25 cellular contexts compared by ENCODE assay signal in genomic region chr3:138888569-138888968, GRCh38. TPM values are rescaled to one million over a fixed set of nuclear protein-coding genes. Genes with fewer than 3 reads are reported as not detected.
DNase-seq lines count a peak whose midpoint lies in the region; ATAC-seq and TF ChIP-seq lines count a peak whose summit lies in the region.
"Had no signal": no experiment of that assay in that cellular context is flagged by ENCODE, and none has a peak within 500 bp of the region (broad histone marks: within the 10 kb centered on the region; RNA-seq: fewer than 3 reads in every experiment).

No MANE protein-coding gene starts in this region.

- no peak overlapping the region for H3K9ac ChIP-seq in PC-3 (ENCODE audit: low read length)

- H3K9me3 Mint-ChIP-seq in neural crest cell = no peaks in the 10 kb centered on the region
- H3K9me3 Mint-ChIP-seq: activated CD8-positive, alpha-beta T cell treated with anti-CD3 and anti-CD28 coated beads for 36 hours; CD8-positive, alpha-beta T cell; H9; mesothelial cell of epicardium; naive thymus-derived CD8-positive, alpha-beta T cell; T-cell had no signal

- H3K4me1 ChIP-seq in PC-9 (replicated peaks; ENCODE audit: insufficient read depth) (no peaks in the 10 kb centered on the region), PC-3 (ENCODE audit: insufficient read depth, low read length) (peaks cover 6% of the 10 kb centered on the region)

- H3K4me3 ChIP-seq in PC-9 = no peak overlapping the region
- no peak overlapping the region for H3K4me3 ChIP-seq in PC-3 (ENCODE audit: low read length)
- H3K4me3 ChIP-seq: cardiac muscle cell, ovary, smooth muscle cell had no signal

- H3K9me3 ChIP-seq in PC-9 (ENCODE audit: insufficient read depth, low read depth) (no peaks in the 10 kb centered on the region), PC-3 (ENCODE audit: low read length) (no peaks in the 10 kb centered on the region)
- H3K9me3 ChIP-seq: ovary had no signal

- intact Hi-C loops in PC-9 (cut with micrococcal nuclease; ENCODE audit: unreplicated experiment) (no loop called here), left ventricle myocardium superior (cut with micrococcal nuclease) (no loop called here), PC-3 (cut with micrococcal nuclease) (no loop called here)

- H3K27ac ChIP-seq in PC-9 = no peak overlapping the region
- no peak overlapping the region for H3K27ac ChIP-seq in PC-3 (ENCODE audit: low read length)
- H3K27ac ChIP-seq: cardiac muscle cell, ovary had no signal

- POLR2A ChIA-PET in PC-9 (lab: Charles Lee; ENCODE audit: unreplicated experiment) = no interaction called here
- POLR2A ChIA-PET in PC-3 (lab: Charles Lee; ENCODE audit: unreplicated experiment) = no interaction called here

- H3K36me3 ChIP-seq in PC-9 (ENCODE audit: low read depth) (no peaks in the 10 kb centered on the region), PC-3 (ENCODE audit: low read depth, low read length) (no peaks in the 10 kb centered on the region)
- H3K36me3 ChIP-seq: cardiac muscle cell, ovary had no signal

- ATAC-seq in GM18858 (IDR thresholded peaks at IDR 0.05; ENCODE audit: unreplicated experiment) (peak; percentile 46), left ventricle myocardium superior (no peak), PC-3 (no peak)
- ATAC-seq: activated CD8-positive, alpha-beta T cell treated with anti-CD3 and anti-CD28 coated beads for 36 hours; CD8-positive, alpha-beta T cell; naive thymus-derived CD8-positive, alpha-beta T cell; T-cell had no signal

- no peaks in the 10 kb centered on the region for H3K27me3 Mint-ChIP-seq in neural crest cell (ENCODE audit: low read depth)

- no peaks in the 10 kb centered on the region for H3K36me3 Mint-ChIP-seq in neural crest cell (ENCODE audit: low read depth)
- H3K36me3 Mint-ChIP-seq: CD8-positive, alpha-beta T cell; mesothelial cell of epicardium; naive thymus-derived CD8-positive, alpha-beta T cell; T-cell had no signal

- TF ChIP-seq CTCF in neural crest cell (conservative IDR thresholded peaks at IDR 0.05) = no peak
- no peak for TF ChIP-seq CTCF in PC-9 (conservative IDR thresholded peaks at IDR 0.05)
- no peak for TF ChIP-seq CTCF in PC-3 (conservative IDR thresholded peaks at IDR 0.05; ENCODE audit: low read depth, low read length)

- BruUV-seq in PC-9 (replicated peaks; lab: Mats Ljungman, UMichigan) (no TSS peak), PC-3 (replicated peaks; lab: Mats Ljungman, UMichigan) (no TSS peak)

- H3K9me2 ChIP-seq in PC-9 (ENCODE audit: insufficient read depth) = no peaks in the 10 kb centered on the region
- H3K9me2 ChIP-seq in PC-3 (replicated peaks; ENCODE audit: low read length) = no peaks in the 10 kb centered on the region

- H3K79me2 ChIP-seq in PC-9 (ENCODE audit: low read depth) = no peaks in the 10 kb centered on the region
- no peaks in the 10 kb centered on the region for H3K79me2 ChIP-seq in PC-3 (ENCODE audit: low read length)

- no peak overlapping the region for H3K4me3 Mint-ChIP-seq in neural crest cell
- H3K4me3 Mint-ChIP-seq: activated CD8-positive, alpha-beta T cell treated with anti-CD3 and anti-CD28 coated beads for 36 hours; CD8-positive, alpha-beta T cell; H9; mesothelial cell of epicardium; naive thymus-derived CD8-positive, alpha-beta T cell; T-cell had no signal

- H4K20me1 ChIP-seq in PC-9 (ENCODE audit: insufficient read depth) (no peaks in the 10 kb centered on the region), PC-3 (ENCODE audit: low read length) (no peaks in the 10 kb centered on the region)

- no peaks in the 10 kb centered on the region for H3K4me1 Mint-ChIP-seq in neural crest cell
- H3K4me1 Mint-ChIP-seq: mesothelial cell of epicardium had no signal

- H3K27ac Mint-ChIP-seq in neural crest cell (ENCODE audit: unreplicated experiment) = peak overlapping the region; percentile 29
- H3K27ac Mint-ChIP-seq: activated CD8-positive, alpha-beta T cell treated with anti-CD3 and anti-CD28 coated beads for 36 hours; CD8-positive, alpha-beta T cell; mesothelial cell of epicardium; naive thymus-derived CD8-positive, alpha-beta T cell; T-cell had no signal

- H3K4me2 ChIP-seq in PC-9 (no peak overlapping the region), PC-3 (ENCODE audit: low read length) (no peak overlapping the region)
- H3K4me2 ChIP-seq: smooth muscle cell had no signal

- peak; percentile 54 for DNase-seq in GF-D8 (lab: John Stamatoyannopoulos, UW)
- DNase-seq in MV-4-11 (lab: John Stamatoyannopoulos, UW) = peak; percentile 64
- no peak for DNase-seq in neural crest cell (ENCODE audit: low read depth, low spot score)
- DNase-seq in PC-9 = no peak
- DNase-seq in left ventricle myocardium superior = no peak
- no peak for DNase-seq in PC-3
- DNase-seq: activated CD8-positive, alpha-beta T cell treated with anti-CD3 and anti-CD28 coated beads for 36 hours; activated naive CD4-positive, alpha-beta T cell treated with Interleukin-2 at 50 U/mL for 16 hours; amygdala; CD8-positive, alpha-beta T cell; H9; naive thymus-derived CD8-positive, alpha-beta T cell; NCI-H1436; NCI-H774; ovary; SHP77 treated with DMSO at 0.1 percent for 48 hours; stimulated activated CD4-positive, alpha-beta T cell treated with anti-CD3 and anti-CD28 coated beads, Interleukin-2, amount 100 ng/mL, for 48 hours; stimulated activated naive CD4-positive, alpha-beta T cell; T-cell had no signal

- H2AFZ ChIP-seq in PC-9 (no peak overlapping the region), PC-3 (ENCODE audit: low read length) (no peak overlapping the region)

- H3K27me3 ChIP-seq in PC-9 (ENCODE audit: insufficient read depth, low read depth) (no peaks in the 10 kb centered on the region), PC-3 (ENCODE audit: low read length) (no peaks in the 10 kb centered on the region)
- H3K27me3 ChIP-seq: cardiac muscle cell, ovary had no signal

- CTCF ChIA-PET in PC-9 (lab: Charles Lee) = interaction anchor here (0.6 kb wide), 1 partner anchor 224 kb away, joined by 3 read pairs; no protein-coding TSS in a partner anchor
- CTCF ChIA-PET in PC-3 (lab: Charles Lee) = no interaction called here

- H3F3A ChIP-seq in PC-9 (ENCODE audit: insufficient read depth, low read depth) = no peaks in the 10 kb centered on the region
- no peaks in the 10 kb centered on the region for H3F3A ChIP-seq in PC-3 (ENCODE audit: low read length, unreplicated experiment)

RNA-seq across cellular contexts. Expression of gene PIK3CB, which starts 53.8 kb away (rescaled TPM):
- total RNA-seq in neural crest cell (11.8 and 14.4 TPM in 2 replicates), PC-9 (2021) (41.9 and 47.8 TPM in 2 replicates), left ventricle myocardium superior (33.3 TPM), PC-3 (2014; rRNA removed) (8.3 and 15.7 TPM in 2 replicates)

RNA-seq across cellular contexts. Expression of gene FOXL2, which starts 58.4 kb away (rescaled TPM):
- total RNA-seq in neural crest cell = 0.09 TPM in 2 replicates
- total RNA-seq in PC-9 (2021) = not detected in 2 replicates
- total RNA-seq in left ventricle myocardium superior = not detected
- not detected in 2 replicates for total RNA-seq in PC-3 (2014; rRNA removed)
- total RNA-seq: activated CD8-positive, alpha-beta T cell treated with anti-CD3 and anti-CD28 coated beads for 36 hours; cardiac muscle cell; liver; mesothelial cell of epicardium; naive thymus-derived CD8-positive, alpha-beta T cell; smooth muscle cell; T-cell had no signal

RNA-seq across cellular contexts. Expression of gene FOXL2NB, which starts 58.4 kb away (rescaled TPM):
- total RNA-seq in neural crest cell (not detected in 2 replicates), PC-9 (2021) (0.09 and 0.18 TPM in 2 replicates), left ventricle myocardium superior (not detected), PC-3 (2014; rRNA removed) (0.17 TPM in 1 of 2 replicates, not detected in the other)
- total RNA-seq: activated CD8-positive, alpha-beta T cell treated with anti-CD3 and anti-CD28 coated beads for 36 hours; cardiac muscle cell; CD8-positive, alpha-beta T cell; fibroblast of lung; liver; mesothelial cell of epicardium; naive thymus-derived CD8-positive, alpha-beta T cell; smooth muscle cell had no signal

Comparison
In these comparisons a context has a peak if more than half of its experiments do, and no peak if none do; other contexts are left out.
1. DNase-seq: peak in GF-D8 (single experiment) and MV-4-11 (single experiment); none in neural crest cell (single experiment), PC-9 (0 of 2), left ventricle myocardium superior (single experiment) and PC-3 (single experiment).